In the genomic region with DNA sequence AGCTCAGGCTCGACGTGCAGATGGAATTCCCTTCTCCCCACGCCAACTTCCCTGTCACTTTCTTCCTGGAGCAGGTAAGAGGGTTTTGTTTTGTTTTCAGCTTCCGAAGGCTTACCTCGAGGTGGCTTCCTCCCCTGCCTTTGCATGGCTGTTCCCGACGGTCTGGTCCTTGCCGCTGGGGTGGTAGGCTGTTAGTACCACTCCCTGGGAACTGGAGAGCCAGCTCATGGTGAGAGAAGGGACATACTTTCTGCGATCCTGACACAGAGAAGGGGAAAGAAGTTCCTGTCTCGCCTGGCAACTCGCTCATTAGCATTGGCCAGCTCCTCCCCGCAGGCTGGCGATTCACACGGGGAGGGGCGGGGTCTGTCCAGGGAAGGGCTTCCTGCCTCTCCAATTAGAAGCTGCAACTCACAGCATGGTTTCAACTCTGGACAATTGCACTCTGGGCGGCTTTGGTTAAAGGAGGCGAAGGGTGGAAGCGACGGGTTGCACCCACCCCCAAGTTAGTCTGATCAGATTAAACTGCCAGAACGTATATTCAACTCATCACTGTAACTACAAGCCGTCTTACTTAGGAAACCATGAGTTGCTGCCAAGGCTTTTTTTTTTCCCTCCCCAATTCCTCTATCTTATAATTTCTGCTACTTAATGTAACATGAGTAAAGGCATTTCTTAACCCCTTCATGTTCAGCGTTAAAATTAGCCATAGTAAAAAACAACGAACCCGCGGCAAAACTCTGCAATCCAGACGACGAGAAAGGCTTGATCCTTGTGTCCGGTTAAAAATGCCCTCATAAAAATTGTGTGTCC, we compare ENCODE assay signal across 8 cellular contexts. TPM values are rescaled to one million over a fixed set of nuclear protein-coding genes. Genes with fewer than 3 reads are reported as not detected.
DNase-seq lines count a peak whose midpoint lies in the region; ATAC-seq and TF ChIP-seq lines count a peak whose summit lies in the region.

A gene with protein sequence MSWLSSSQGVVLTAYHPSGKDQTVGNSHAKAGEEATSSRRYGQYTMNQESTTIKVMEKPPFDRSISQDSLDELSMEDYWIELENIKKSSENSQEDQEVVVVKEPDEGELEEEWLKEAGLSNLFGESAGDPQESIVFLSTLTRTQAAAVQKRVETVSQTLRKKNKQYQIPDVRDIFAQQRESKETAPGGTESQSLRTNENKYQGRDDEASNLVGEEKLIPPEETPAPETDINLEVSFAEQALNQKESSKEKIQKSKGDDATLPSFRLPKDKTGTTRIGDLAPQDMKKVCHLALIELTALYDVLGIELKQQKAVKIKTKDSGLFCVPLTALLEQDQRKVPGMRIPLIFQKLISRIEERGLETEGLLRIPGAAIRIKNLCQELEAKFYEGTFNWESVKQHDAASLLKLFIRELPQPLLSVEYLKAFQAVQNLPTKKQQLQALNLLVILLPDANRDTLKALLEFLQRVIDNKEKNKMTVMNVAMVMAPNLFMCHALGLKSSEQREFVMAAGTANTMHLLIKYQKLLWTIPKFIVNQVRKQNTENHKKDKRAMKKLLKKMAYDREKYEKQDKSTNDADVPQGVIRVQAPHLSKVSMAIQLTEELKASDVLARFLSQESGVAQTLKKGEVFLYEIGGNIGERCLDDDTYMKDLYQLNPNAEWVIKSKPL (minus strand): TSS at position 269 of the 813 bp plus-strand sequence. CDS start 41 bp downstream, at position 228.

- H3K79me1 ChIP-seq in neuronal stem cell (ENCODE audit: low read depth, low read length): no peaks in the 10 kb centered on the region

- peak within 1 kb of the TSS; percentile 60 to 72 for H3K4me3 ChIP-seq in neuronal stem cell (ENCODE audit: low read length in 2 of 2)

- no CpG with 5 or more reads among the region's 28 CpGs for WGBS in neuronal stem cell (ENCODE audit: extremely low coverage in 2 of 2, insufficient read length in 2 of 2, insufficient replicate concordance in 1 of 2), 2 donors

- no peak within 1 kb of the TSS for H3K14ac ChIP-seq in neuronal stem cell (ENCODE audit: low read length)

- intact Hi-C loops in Calu3 (cut with micrococcal nuclease; ENCODE audit: unreplicated experiment): loop anchor here (5.0 kb wide), 1 partner anchor 38 kb away; no protein-coding TSS in a partner anchor

- H2BK12ac ChIP-seq in neuronal stem cell (ENCODE audit: low read length): no peak within 1 kb of the TSS

- TSS peak; percentile 55 for BruUV-seq in Calu3 (replicated peaks; lab: Mats Ljungman, UMichigan)

- H3K4ac ChIP-seq in neuronal stem cell (ENCODE audit: low read length): no peak within 1 kb of the TSS

- H3K36me3 ChIP-seq in neuronal stem cell (replicated peaks in 1 of 2; ENCODE audit: control insufficient read depth in 2 of 2, insufficient read depth in 2 of 2, low read length in 2 of 2): no peaks in the 10 kb centered on the region

- peak within 1 kb of the TSS; percentile 96 for H2AFZ ChIP-seq in neuronal stem cell (ENCODE audit: low read length)

- H3K36me3 Mint-ChIP-seq in Calu3 (ENCODE audit: insufficient read depth, unreplicated experiment): peaks cover 53% of the 10 kb centered on the region

- peak; percentile 96 for ATAC-seq in GM21360 (IDR thresholded peaks at IDR 0.05; ENCODE audit: unreplicated experiment)

- no peak within 1 kb of the TSS for H2AK5ac ChIP-seq in neuronal stem cell (ENCODE audit: low read depth, low read length)

- H3K27ac ChIP-seq in neuronal stem cell (replicated peaks; ENCODE audit: low read length): peak within 1 kb of the TSS; percentile 39

- no peaks in the 10 kb centered on the region for H3K27me3 Mint-ChIP-seq in Calu3 (ENCODE audit: unreplicated experiment)

- peaks cover 9% of the 10 kb centered on the region in 2 donors for H3K4me1 ChIP-seq in neuronal stem cell (ENCODE audit: control insufficient read depth in 2 of 2, insufficient read depth in 1 of 2, low read depth in 1 of 2, low read length in 2 of 2)

- no peak within 1 kb of the TSS for H4K91ac ChIP-seq in neuronal stem cell (ENCODE audit: low read depth, low read length, poor library complexity)

- H3K18ac ChIP-seq in neuronal stem cell (ENCODE audit: low read length): no peak within 1 kb of the TSS

- H3K9me3 Mint-ChIP-seq in Calu3 (ENCODE audit: low read depth, unreplicated experiment): no peaks in the 10 kb centered on the region

- no peak within 1 kb of the TSS for H4K8ac ChIP-seq in neuronal stem cell (ENCODE audit: low read depth, low read length)

- no peaks in the 10 kb centered on the region for H3K27me3 ChIP-seq in neuronal stem cell (ENCODE audit: control insufficient read depth in 3 of 3, insufficient read depth in 3 of 3, low read depth in 1 of 3, low read length in 3 of 3)

- CTCF ChIA-PET in Calu3 (lab: Charles Lee): interaction anchor here (0.5 to 2.1 kb wide), 10 partner anchors 9 to 311 kb away, joined by 3 to 7 read pairs (median 4); no protein-coding TSS in a partner anchor

- H3K27ac Mint-ChIP-seq in Calu3 (ENCODE audit: unreplicated experiment): peak within 1 kb of the TSS; percentile 82

- no peak within 1 kb of the TSS for H2BK120ac ChIP-seq in neuronal stem cell (ENCODE audit: low read depth, low read length)

- H3K9ac ChIP-seq in neuronal stem cell (ENCODE audit: low read depth, low read length, poor library complexity): peak within 1 kb of the TSS; percentile 15

- H2BK5ac ChIP-seq in neuronal stem cell (ENCODE audit: low read length): no peak within 1 kb of the TSS

- H2BK15ac ChIP-seq in neuronal stem cell (ENCODE audit: low read length): no peak within 1 kb of the TSS

- DNase-seq in Calu3 (peak; percentile 96), HT-29 (ENCODE audit: low spot score) (peak; percentile 96), SHP77 (lab: John Stamatoyannopoulos, UW) (peak; percentile 68 to 84), foreskin melanocyte (peak; percentile 90), neuronal stem cell (ENCODE audit: low spot score) (peak; percentile 86)
- DNase-seq in activated gamma-delta T cell treated with anti-CD3 and anti-CD28 coated beads, Interleukin-2, amount 50 U/mL, for 16 hours (ENCODE audit: low read depth): peak; percentile 55

- no peaks in the 10 kb centered on the region for H3K9me3 ChIP-seq in neuronal stem cell (replicated peaks in 1 of 2; ENCODE audit: control insufficient read depth in 2 of 2, insufficient read depth in 1 of 2, low read depth in 1 of 2, low read length in 2 of 2)

- peak within 1 kb of the TSS; percentile 46 for H3K4me2 ChIP-seq in neuronal stem cell (ENCODE audit: insufficient read depth, low read length, poor library complexity, severe bottlenecking)

- H3K4me3 Mint-ChIP-seq in Calu3 (ENCODE audit: low read depth, unreplicated experiment): peak within 1 kb of the TSS; percentile 84

- no peak within 1 kb of the TSS for H3K23ac ChIP-seq in neuronal stem cell (ENCODE audit: low read depth, low read length, poor library complexity)

- no peak for TF ChIP-seq CTCF in Calu3 (IDR thresholded peaks at IDR 0.05; ENCODE audit: unreplicated experiment)
- TF ChIP-seq CTCF in subcutaneous adipose tissue (IDR thresholded peaks at IDR 0.05; ENCODE audit: low read depth): no peak

- H3K4me1 Mint-ChIP-seq in Calu3 (ENCODE audit: low read depth, unreplicated experiment): peaks cover 27% of the 10 kb centered on the region

RNA-seq across cellular contexts. Expression of the gene that starts here (rescaled TPM):
- total RNA-seq in Calu3 (2022) (64.5 and 65.6 TPM in 2 replicates), subcutaneous adipose tissue (10 to 100 TPM; 20.7 to 44.2 (median 29.7) TPM)
- 29.7 and 35.4 TPM in 2 replicates for total RNA-seq in HT-29 (2014; rRNA removed; shearing (Covaris generic))
- 3.1 TPM for polyA plus RNA-seq in neuronal stem cell (2013, experiment 1 of 2)
- 3.2 TPM for polyA plus RNA-seq in neuronal stem cell (2013, experiment 2 of 2)

Comparison
In these comparisons a context has a peak if more than half of its experiments do, and no peak if none do; other contexts are left out.
1. Peak in every context shown above with its lines: DNase-seq, ATAC-seq, H3K4me3 ChIP-seq and H3K27ac ChIP-seq.